In the genomic region with DNA sequence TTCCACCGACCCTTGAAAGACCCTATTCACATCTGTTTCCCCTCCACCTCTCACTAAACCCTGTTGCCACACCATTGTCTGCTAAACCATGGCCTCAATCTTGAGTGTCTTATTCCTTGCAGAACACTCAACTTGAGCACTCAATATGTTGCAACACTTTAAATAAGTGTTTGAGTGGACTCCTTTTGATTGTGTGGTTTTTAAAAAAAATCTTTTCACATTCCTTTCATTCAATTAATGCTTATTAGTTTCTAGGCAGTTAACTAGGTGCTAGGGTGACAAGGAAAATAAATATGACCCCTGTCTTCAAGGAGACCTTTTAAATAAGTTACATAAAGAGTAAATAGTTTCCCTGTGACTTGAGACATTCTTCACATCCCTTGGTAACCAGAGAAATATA, we compare ENCODE assay signal across 25 cellular contexts. TPM values are rescaled to one million over a fixed set of nuclear protein-coding genes. Genes with fewer than 3 reads are reported as not detected.
"Had no signal": no experiment of that assay in that cellular context is flagged by ENCODE, and none has a peak within 500 bp of the region (broad histone marks: within the 10 kb centered on the region; RNA-seq: fewer than 3 reads in every experiment).

No MANE protein-coding gene starts in this region.

- H3K4me3 Mint-ChIP-seq: activated B cell treated with CpG ODN at 0.5 μM for 24 hours; activated CD8-positive, alpha-beta T cell treated with anti-CD3 and anti-CD28 coated beads, Interleukin-2, amount 10 ng/mL, durations not matched to agents 7 days and 5 days; mesothelial cell of epicardium; neural crest cell had no signal

- DNase-seq: activated B cell treated with CpG ODN at 0.5 μM for 24 hours; activated CD4-positive, alpha-beta T cell treated with anti-CD3 and anti-CD28 coated beads for 48 hours; activated CD8-positive, alpha-beta memory T cell treated with anti-CD3 and anti-CD28 coated beads, Interleukin-2, amount 50 U/mL, for 4 hours; activated CD8-positive, alpha-beta T cell treated with anti-CD3 and anti-CD28 coated beads, Interleukin-2, amount 10 ng/mL, durations not matched to agents 7 days and 5 days; activated effector memory CD4-positive, alpha-beta T cell treated with anti-CD3 and anti-CD28 coated beads, Interleukin-2, amount 50 U/mL, for 16 hours; activated T-cell treated with anti-CD3 and anti-CD28 coated beads, Interleukin-2, amount 50 U/mL, for 48 hours; body of pancreas; caudate nucleus; colonic mucosa; esophagus squamous epithelium; islet precursor cell; left ventricle myocardium inferior; sigmoid colon; stimulated activated CD4-positive, alpha-beta T cell treated with anti-CD3 and anti-CD28 coated beads, Interleukin-1b, Interleukin-23, amount 100 ng/mL, for 48 hours; stomach had no signal

- H2AFZ ChIP-seq: hepatocyte had no signal

- H3K27ac ChIP-seq: body of pancreas, esophagus squamous epithelium, hepatocyte, left ventricle myocardium inferior, sigmoid colon, stomach, thoracic aorta, vagina had no signal

- H3K4me1 ChIP-seq: body of pancreas, colonic mucosa, esophagus squamous epithelium, left ventricle myocardium inferior, sigmoid colon, stomach, vagina had no signal

- H3K4me2 ChIP-seq: hepatocyte had no signal

- H3K27me3 Mint-ChIP-seq: activated B cell treated with CpG ODN at 0.5 μM for 24 hours had no signal

- H3K27me3 ChIP-seq: body of pancreas, colonic mucosa, esophagus squamous epithelium, hepatocyte, sigmoid colon, stomach, vagina had no signal

- H3K27ac Mint-ChIP-seq: activated B cell treated with CpG ODN at 0.5 μM for 24 hours; activated CD8-positive, alpha-beta T cell treated with anti-CD3 and anti-CD28 coated beads, Interleukin-2, amount 10 ng/mL, durations not matched to agents 7 days and 5 days; activated naive CD4-positive, alpha-beta T cell treated with anti-CD3 and anti-CD28 coated beads, Interleukin-2, amount 50 U/mL, for 72 hours; mesothelial cell of epicardium had no signal

- H3K4me1 Mint-ChIP-seq: activated B cell treated with CpG ODN at 0.5 μM for 24 hours, neural crest cell had no signal

- H3K9me3 ChIP-seq: body of pancreas, vagina had no signal

- H3K79me2 ChIP-seq: hepatocyte had no signal

RNA-seq across cellular contexts. Expression of a gene that starts 13.3 kb away (rescaled TPM):
- total RNA-seq: esophagus squamous epithelium, fibroblast of villous mesenchyme, glomerular endothelial cell, left ventricle myocardium inferior, mesothelial cell of epicardium, neural crest cell, osteocyte, pulmonary artery endothelial cell, thoracic aorta, vagina had no signal
